Comparison of ENCODE assay signal across 12 cellular contexts in the genomic region with DNA sequence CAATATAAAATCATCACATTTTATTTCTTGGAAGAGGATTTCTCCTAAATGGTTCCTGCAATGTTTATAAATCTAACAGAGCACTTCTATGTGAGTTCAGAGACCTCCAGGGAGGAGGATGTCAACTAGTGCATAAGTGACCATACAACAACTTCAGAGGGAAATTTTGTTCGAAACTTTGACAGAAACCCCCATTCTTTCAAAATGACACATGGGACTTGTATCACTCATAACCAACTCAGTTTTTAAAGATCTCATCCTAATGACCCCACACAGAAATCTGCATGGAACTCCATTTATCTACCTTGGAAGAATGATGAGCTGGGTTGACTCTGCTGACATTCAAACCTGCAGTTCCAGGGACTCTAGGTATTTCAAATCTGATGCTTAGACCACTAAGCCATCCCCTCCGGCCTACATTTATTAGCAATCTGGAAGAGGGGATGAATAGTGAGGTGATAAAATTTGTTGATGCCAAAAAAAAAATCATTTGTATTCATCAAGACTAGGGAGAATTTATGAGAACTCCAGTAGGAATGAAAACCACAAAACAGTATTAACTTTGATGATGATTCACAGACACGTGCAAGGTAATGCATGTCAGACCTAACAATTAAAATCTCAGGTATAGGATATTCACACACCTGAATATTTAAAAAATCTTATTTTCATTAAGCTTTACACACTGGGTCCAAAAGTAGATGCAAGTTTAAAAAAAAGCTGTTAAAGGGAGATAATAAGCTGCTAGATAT.
DNase-seq lines count a peak whose midpoint lies in the region; ATAC-seq and TF ChIP-seq lines count a peak whose summit lies in the region.
"Had no signal": no experiment of that assay in that cellular context is flagged by ENCODE, and none has a peak within 500 bp of the region (broad histone marks: within the 10 kb centered on the region; RNA-seq: fewer than 3 reads in every experiment).

No MANE protein-coding gene starts in this region.

- H3K4me3 ChIP-seq in trophoblast cell (ENCODE audit: low read depth, low read length): no peak overlapping the region
- no peak overlapping the region for H3K4me3 ChIP-seq in upper lobe of left lung

- no peak overlapping the region for H3K9ac ChIP-seq in trophoblast cell (ENCODE audit: low read length)

- no peak overlapping the region for H3K4ac ChIP-seq in trophoblast cell (ENCODE audit: low read depth, low read length)

- H3K4me2 ChIP-seq in trophoblast cell (ENCODE audit: low read length): no peak overlapping the region

- H3K14ac ChIP-seq in trophoblast cell (ENCODE audit: low read length): no peak overlapping the region

- H3K36me3 ChIP-seq in trophoblast cell (ENCODE audit: control insufficient read depth in 1 of 2, insufficient read depth in 2 of 2, low read length in 2 of 2) (peaks cover 8 to 9% of the 10 kb centered on the region in 2 experiments), upper lobe of left lung (peaks cover 13 to 83% (median 25%) of the 10 kb centered on the region in 4 donors)

- H4K8ac ChIP-seq in trophoblast cell (ENCODE audit: low read depth, low read length): no peak overlapping the region

- no peak overlapping the region for H2AFZ ChIP-seq in trophoblast cell (ENCODE audit: insufficient read depth, low read length, poor library complexity)

- H3K27ac ChIP-seq in trophoblast cell (ENCODE audit: low read depth, low read length) (no peak overlapping the region), upper lobe of left lung (no peak overlapping the region)

- intact Hi-C loops in left ventricle myocardium superior (cut with micrococcal nuclease): no loop called here

- no CpG with 5 or more reads among the region's 3 CpGs for WGBS in trophoblast cell (ENCODE audit: extremely low coverage, insufficient coverage, insufficient read length)
- 88 to 97% methylated on average over 3 of the region's 3 CpGs for WGBS in upper lobe of left lung, 2 donors

- no peak overlapping the region for H2AK5ac ChIP-seq in trophoblast cell (ENCODE audit: low read length)

- no peak overlapping the region for H4K91ac ChIP-seq in trophoblast cell (ENCODE audit: low read depth, low read length)

- DNase-seq in kidney tubule cell (ENCODE audit: low spot score) (peak; percentile 22), left ventricle myocardium superior (no peak), trophoblast cell (no peak), upper lobe of left lung (no peak)
- DNase-seq: effector memory CD4-positive, alpha-beta T cell; left colon; natural killer cell; NCI-H2171 treated with DMSO at 0.1 percent for 48 hours; substantia nigra had no signal

- H4K12ac ChIP-seq in trophoblast cell (ENCODE audit: low read depth, low read length): no peak overlapping the region

- no peak overlapping the region for H2BK12ac ChIP-seq in trophoblast cell (ENCODE audit: low read length)

- no peaks in the 10 kb centered on the region for H3K4me1 ChIP-seq in trophoblast cell (ENCODE audit: control insufficient read depth in 1 of 2, insufficient read depth in 2 of 2, low read length in 2 of 2)
- H3K4me1 ChIP-seq in upper lobe of left lung: no peaks in the 10 kb centered on the region

- H3K9me3 ChIP-seq in trophoblast cell (ENCODE audit: insufficient read depth, low read depth, low read length) (no peaks in the 10 kb centered on the region), upper lobe of left lung (no peaks in the 10 kb centered on the region)

- no peak overlapping the region for H2BK5ac ChIP-seq in trophoblast cell (ENCODE audit: low read depth, low read length, poor library complexity)

- TF ChIP-seq EP300 in upper lobe of left lung (IDR thresholded peaks at IDR 0.05): no peak

- no peaks in the 10 kb centered on the region for H3K79me1 ChIP-seq in trophoblast cell (ENCODE audit: low read length)

- H3K23ac ChIP-seq in trophoblast cell (ENCODE audit: low read length): no peak overlapping the region

- no peak for TF ChIP-seq CTCF in upper lobe of left lung (IDR thresholded peaks at IDR 0.05)

- H3K27me3 ChIP-seq in trophoblast cell (ENCODE audit: insufficient read depth, low read length): no peaks in the 10 kb centered on the region
- no peaks in the 10 kb centered on the region for H3K27me3 ChIP-seq in upper lobe of left lung

- ATAC-seq in GM18873 (IDR thresholded peaks at IDR 0.05; ENCODE audit: low FRiP score, unreplicated experiment): peak; percentile 80
- peak; percentile 85 for ATAC-seq in GM21529 (IDR thresholded peaks at IDR 0.05; ENCODE audit: unreplicated experiment)
- peak; percentile 92 for ATAC-seq in HG03095 (IDR thresholded peaks at IDR 0.05; ENCODE audit: unreplicated experiment)
- ATAC-seq in left ventricle myocardium superior: no peak
- ATAC-seq in upper lobe of left lung (ENCODE audit: low FRiP score in 2 of 2): no peak
- ATAC-seq: left colon, natural killer cell had no signal

- no peak overlapping the region for H3K18ac ChIP-seq in trophoblast cell (ENCODE audit: low read length)

- no peak overlapping the region for H2BK120ac ChIP-seq in trophoblast cell (ENCODE audit: insufficient read depth, low read length, poor library complexity)

- no peak for TF ChIP-seq POLR2A in upper lobe of left lung (IDR thresholded peaks at IDR 0.05)

- no peaks in the 10 kb centered on the region for H3K79me2 ChIP-seq in trophoblast cell (ENCODE audit: control insufficient read depth, insufficient read depth, low read length, poor library complexity)

Comparison
In these comparisons a context has a peak if more than half of its experiments do, and no peak if none do; other contexts are left out.
1. ATAC-seq: peak in GM18873 (single experiment), GM21529 (single experiment) and HG03095 (single experiment); none in left ventricle myocardium superior (single experiment) and upper lobe of left lung (0 of 2).